In the genomic region with DNA sequence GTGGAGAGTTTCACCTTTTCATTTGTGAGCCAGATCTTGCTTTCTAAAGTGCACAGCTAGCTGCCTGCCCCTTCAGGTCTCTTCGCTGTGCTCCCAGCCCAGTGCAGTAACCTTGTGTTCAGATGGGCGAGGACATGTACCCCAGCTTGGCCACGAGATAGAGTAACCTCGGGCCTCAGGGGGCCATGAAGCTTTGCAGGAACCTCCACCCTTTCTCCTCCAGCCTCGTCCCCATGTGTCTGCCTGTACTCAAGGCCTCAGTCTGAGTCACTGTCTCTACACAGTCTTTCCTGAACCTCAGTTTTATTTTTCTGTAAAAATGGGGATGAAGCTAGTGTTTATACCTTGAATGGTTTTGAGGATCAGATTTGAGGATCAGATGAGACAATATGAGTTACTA, we compare ENCODE assay signal across 13 cellular contexts. TPM values are rescaled to one million over a fixed set of nuclear protein-coding genes. Genes with fewer than 3 reads are reported as not detected.
A peak's percentile ranks its signal among the peaks of the same experiment; 100 is the strongest.
DNase-seq lines count a peak whose midpoint lies in the region; ATAC-seq and TF ChIP-seq lines count a peak whose summit lies in the region.
"Had no signal": no experiment of that assay in that cellular context is flagged by ENCODE, and none has a peak within 500 bp of the region (broad histone marks: within the 10 kb centered on the region; RNA-seq: fewer than 3 reads in every experiment).

No MANE protein-coding gene starts in this region.

- peaks cover 7% of the 10 kb centered on the region for H3K4me1 Mint-ChIP-seq in Calu3 (ENCODE audit: low read depth, unreplicated experiment)

- WGBS in HUES64 = 90% methylated on average over 5 of the region's 5 CpGs
- WGBS in liver = 74% methylated on average over 5 of the region's 5 CpGs

- H3K9ac ChIP-seq in HUES64 (ENCODE audit: low read depth, low read length) (0 out of 2 replicates have a peak overlapping the region, but pooled peaks have one; percentile 11), liver (ENCODE audit: low read depth in 1 of 2, low read length in 2 of 2) (peak overlapping the region; percentile 39 to 61), subcutaneous abdominal adipose tissue (ENCODE audit: low read length in 5 of 5) (peak overlapping the region; percentile 37 to 66 (median 53))

- no peak for ATAC-seq in GM18498 (IDR thresholded peaks at IDR 0.05; ENCODE audit: unreplicated experiment)

- no peak overlapping the region for H3K4me3 Mint-ChIP-seq in Calu3 (ENCODE audit: low read depth, unreplicated experiment)
- H3K4me3 Mint-ChIP-seq: activated naive CD4-positive, alpha-beta T cell treated with anti-CD3 and anti-CD28 coated beads, Interleukin-2, amount 10 ng/mL, durations not matched to agents 7 days and 5 days had no signal

- no TSS peak for BruUV-seq in Calu3 (replicated peaks; lab: Mats Ljungman, UMichigan)

- peaks cover 2% of the 10 kb centered on the region; the same call in 1 of the 2 replicates for H3K36me3 ChIP-seq in HUES64 (ENCODE audit: insufficient read depth, low read length)
- H3K36me3 ChIP-seq in liver (ENCODE audit: control insufficient read depth in 4 of 4, insufficient read depth in 3 of 4, low read depth in 1 of 4, low read length in 3 of 4) = no peaks in the 10 kb centered on the region
- no peaks in the 10 kb centered on the region for H3K36me3 ChIP-seq in subcutaneous abdominal adipose tissue (ENCODE audit: control insufficient read depth in 5 of 5, insufficient read depth in 5 of 5, low read length in 5 of 5)

- no peak for TF ChIP-seq CTCF in choroid plexus epithelial cell (conservative IDR thresholded peaks at IDR 0.05; ENCODE audit: low read depth, low read length)
- TF ChIP-seq CTCF in liver (IDR thresholded peaks at IDR 0.05; ENCODE audit: low read depth, low read length, missing input control) = no peak
- no peak for TF ChIP-seq CTCF in Calu3 (IDR thresholded peaks at IDR 0.05; ENCODE audit: unreplicated experiment)

- intact Hi-C loops in Calu3 (cut with micrococcal nuclease; ENCODE audit: unreplicated experiment) = no loop called here

- no peak overlapping the region for H3K4me3 ChIP-seq in HUES64 (ENCODE audit: low read length)
- no peak overlapping the region for H3K4me3 ChIP-seq in choroid plexus epithelial cell (ENCODE audit: low read depth, low read length)
- no peak overlapping the region for H3K4me3 ChIP-seq in liver (ENCODE audit: low read depth in 1 of 3, low read length in 3 of 3)
- H3K4me3 ChIP-seq in subcutaneous abdominal adipose tissue (ENCODE audit: low read depth in 1 of 5, low read length in 5 of 5) = no peak overlapping the region

- no peaks in the 10 kb centered on the region for H3K9me3 ChIP-seq in HUES64 (ENCODE audit: insufficient read depth, low read depth, low read length)
- H3K9me3 ChIP-seq in liver (ENCODE audit: control insufficient read depth in 4 of 4, low read length in 3 of 4) = no peaks in the 10 kb centered on the region
- H3K9me3 ChIP-seq in subcutaneous abdominal adipose tissue (ENCODE audit: control insufficient read depth in 5 of 5, low read length in 5 of 5) = no peaks in the 10 kb centered on the region

- H3K27me3 ChIP-seq in HUES64 (ENCODE audit: insufficient read depth, low read length) = no peaks in the 10 kb centered on the region
- H3K27me3 ChIP-seq in liver (ENCODE audit: control insufficient read depth in 4 of 4, insufficient read depth in 4 of 4, low read length in 3 of 4) = no peaks in the 10 kb centered on the region
- H3K27me3 ChIP-seq in subcutaneous abdominal adipose tissue (ENCODE audit: control insufficient read depth in 5 of 5, insufficient read depth in 4 of 5, low read length in 5 of 5) = no peaks in the 10 kb centered on the region

- H3K27ac Mint-ChIP-seq in Calu3 (ENCODE audit: unreplicated experiment) = no peak overlapping the region
- H3K27ac Mint-ChIP-seq: activated naive CD4-positive, alpha-beta T cell treated with anti-CD3 and anti-CD28 coated beads, Interleukin-2, amount 10 ng/mL, durations not matched to agents 7 days and 5 days had no signal

- peaks cover 5% of the 10 kb centered on the region for H3K36me3 Mint-ChIP-seq in Calu3 (ENCODE audit: insufficient read depth, unreplicated experiment)

- CTCF ChIA-PET in Calu3 (lab: Charles Lee) = no interaction called here

- DNase-seq in choroid plexus epithelial cell (ENCODE audit: low read depth) = peak; percentile 61
- no peak for DNase-seq in Calu3
- no peak for DNase-seq in NCI-H2171 treated with DMSO at 0.1 percent for 48 hours (lab: John Stamatoyannopoulos, UW)
- DNase-seq in NCI-H526 (lab: John Stamatoyannopoulos, UW) = no peak
- DNase-seq: activated CD4-positive, alpha-beta T cell treated with anti-CD3 and anti-CD28 coated beads for 48 hours; activated naive CD4-positive, alpha-beta T cell treated with anti-CD3 and anti-CD28 coated beads, Interleukin-2, amount 10 ng/mL, durations not matched to agents 7 days and 5 days; Kasumi-1; NCI-H446 treated with DMSO at 0.1 percent for 48 hours; SIG-M5 had no signal

- H3K4me1 ChIP-seq in HUES64 (ENCODE audit: insufficient read depth, low read length) (peaks cover 47% of the 10 kb centered on the region), liver (ENCODE audit: control insufficient read depth in 4 of 4, insufficient read depth in 4 of 4, low read length in 3 of 4) (peaks cover 24 to 52% (median 40%) of the 10 kb centered on the region in 4 donors), subcutaneous abdominal adipose tissue (ENCODE audit: control insufficient read depth in 5 of 5, insufficient read depth in 5 of 5, low read length in 5 of 5) (peaks cover 43 to 80% (median 68%) of the 10 kb centered on the region in 5 donors)

- no peaks in the 10 kb centered on the region for H3K9me3 Mint-ChIP-seq in Calu3 (ENCODE audit: low read depth, unreplicated experiment)
- H3K9me3 Mint-ChIP-seq: activated naive CD4-positive, alpha-beta T cell treated with anti-CD3 and anti-CD28 coated beads, Interleukin-2, amount 10 ng/mL, durations not matched to agents 7 days and 5 days had no signal

- no peak for TF ChIP-seq RAD21 in liver (IDR thresholded peaks at IDR 0.05)

- H3K27ac ChIP-seq in HUES64 (ENCODE audit: low read depth, low read length) (no peak overlapping the region), liver (ENCODE audit: low read depth in 1 of 2, low read length in 2 of 2) (peak overlapping the region; percentile 96 to 98), subcutaneous abdominal adipose tissue (ENCODE audit: low read depth, low read length) (peak overlapping the region; percentile 98)

- H3K27me3 Mint-ChIP-seq in Calu3 (ENCODE audit: unreplicated experiment) = no peaks in the 10 kb centered on the region
- H3K27me3 Mint-ChIP-seq: activated naive CD4-positive, alpha-beta T cell treated with anti-CD3 and anti-CD28 coated beads, Interleukin-2, amount 10 ng/mL, durations not matched to agents 7 days and 5 days had no signal

TF ChIP-seq in liver, 16 proteins besides CTCF, POLR2A, EP300 and RAD21 (continues in another document):
- no peak for TF ChIP-seq TAF1 (conservative IDR thresholded peaks at IDR 0.05)
- TF ChIP-seq, protein P1, sequence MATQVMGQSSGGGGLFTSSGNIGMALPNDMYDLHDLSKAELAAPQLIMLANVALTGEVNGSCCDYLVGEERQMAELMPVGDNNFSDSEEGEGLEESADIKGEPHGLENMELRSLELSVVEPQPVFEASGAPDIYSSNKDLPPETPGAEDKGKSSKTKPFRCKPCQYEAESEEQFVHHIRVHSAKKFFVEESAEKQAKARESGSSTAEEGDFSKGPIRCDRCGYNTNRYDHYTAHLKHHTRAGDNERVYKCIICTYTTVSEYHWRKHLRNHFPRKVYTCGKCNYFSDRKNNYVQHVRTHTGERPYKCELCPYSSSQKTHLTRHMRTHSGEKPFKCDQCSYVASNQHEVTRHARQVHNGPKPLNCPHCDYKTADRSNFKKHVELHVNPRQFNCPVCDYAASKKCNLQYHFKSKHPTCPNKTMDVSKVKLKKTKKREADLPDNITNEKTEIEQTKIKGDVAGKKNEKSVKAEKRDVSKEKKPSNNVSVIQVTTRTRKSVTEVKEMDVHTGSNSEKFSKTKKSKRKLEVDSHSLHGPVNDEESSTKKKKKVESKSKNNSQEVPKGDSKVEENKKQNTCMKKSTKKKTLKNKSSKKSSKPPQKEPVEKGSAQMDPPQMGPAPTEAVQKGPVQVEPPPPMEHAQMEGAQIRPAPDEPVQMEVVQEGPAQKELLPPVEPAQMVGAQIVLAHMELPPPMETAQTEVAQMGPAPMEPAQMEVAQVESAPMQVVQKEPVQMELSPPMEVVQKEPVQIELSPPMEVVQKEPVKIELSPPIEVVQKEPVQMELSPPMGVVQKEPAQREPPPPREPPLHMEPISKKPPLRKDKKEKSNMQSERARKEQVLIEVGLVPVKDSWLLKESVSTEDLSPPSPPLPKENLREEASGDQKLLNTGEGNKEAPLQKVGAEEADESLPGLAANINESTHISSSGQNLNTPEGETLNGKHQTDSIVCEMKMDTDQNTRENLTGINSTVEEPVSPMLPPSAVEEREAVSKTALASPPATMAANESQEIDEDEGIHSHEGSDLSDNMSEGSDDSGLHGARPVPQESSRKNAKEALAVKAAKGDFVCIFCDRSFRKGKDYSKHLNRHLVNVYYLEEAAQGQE (IDR thresholded peaks at IDR 0.05) = no peak
- TF ChIP-seq, protein P2, sequence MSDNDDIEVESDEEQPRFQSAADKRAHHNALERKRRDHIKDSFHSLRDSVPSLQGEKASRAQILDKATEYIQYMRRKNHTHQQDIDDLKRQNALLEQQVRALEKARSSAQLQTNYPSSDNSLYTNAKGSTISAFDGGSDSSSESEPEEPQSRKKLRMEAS (IDR thresholded peaks at IDR 0.05) = no peak
- TF ChIP-seq HNF4A (conservative IDR thresholded peaks at IDR 0.05) = no peak
- TF ChIP-seq GABPA (IDR thresholded peaks at IDR 0.05 in 1 of 2, conservative IDR thresholded peaks at IDR 0.05 in 1 of 2) = no peak
- TF ChIP-seq RXRA (IDR thresholded peaks at IDR 0.05) = no peak
- TF ChIP-seq, protein P3, sequence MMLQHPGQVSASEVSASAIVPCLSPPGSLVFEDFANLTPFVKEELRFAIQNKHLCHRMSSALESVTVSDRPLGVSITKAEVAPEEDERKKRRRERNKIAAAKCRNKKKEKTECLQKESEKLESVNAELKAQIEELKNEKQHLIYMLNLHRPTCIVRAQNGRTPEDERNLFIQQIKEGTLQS (IDR thresholded peaks at IDR 0.05) = no peak

RNA-seq across cellular contexts. Expression of a gene that starts 37.9 kb away (rescaled TPM):
- polyA plus RNA-seq in HUES64 (2013, experiment 1 of 2) = 59.1 TPM
- 70.5 TPM for polyA plus RNA-seq in HUES64 (2013, experiment 2 of 2)
- total RNA-seq in liver (100 to 1,000 TPM in 1 of 2 donors, 10 to 100 TPM in 1; 45.4 to 149 TPM), Calu3 (2022) (231 and 235 TPM in 2 replicates)
- polyA plus RNA-seq in liver = 100 to 1,000 TPM in 1 of 2 donors, 10 to 100 TPM in 1; 53.1 to 155 TPM
